Comparison of ENCODE assay signal across 17 cellular contexts in the genomic region with DNA sequence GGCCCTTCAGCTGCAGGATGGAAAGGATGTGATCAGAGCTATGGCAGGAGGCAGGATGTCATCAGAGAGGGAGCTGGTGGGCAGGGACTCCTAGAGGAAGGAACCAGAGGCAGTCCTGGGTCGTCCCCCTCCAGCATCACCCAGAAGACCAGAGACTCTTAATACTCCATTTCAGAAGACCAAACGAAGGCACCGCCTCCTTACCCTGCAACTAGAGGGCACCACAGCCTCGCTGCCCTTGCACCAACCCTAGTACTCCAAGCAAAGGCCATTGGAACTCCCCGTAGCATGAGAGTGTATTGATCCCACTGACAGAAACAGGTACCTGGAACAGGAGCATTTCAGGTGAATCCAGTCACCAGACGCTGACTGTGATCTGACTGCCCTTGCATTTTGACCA.
"Had no signal": no experiment of that assay in that cellular context is flagged by ENCODE, and none has a peak within 500 bp of the region (broad histone marks: within the 10 kb centered on the region; RNA-seq: fewer than 3 reads in every experiment).

No MANE protein-coding gene starts in this region.

- H3K36me3 Mint-ChIP-seq: activated CD8-positive, alpha-beta memory T cell treated with anti-CD3 and anti-CD28 coated beads, Interleukin-2, amount 10 ng/mL, durations not matched to agents 7 days and 5 days; activated naive CD4-positive, alpha-beta T cell treated with anti-CD3 and anti-CD28 coated beads, Interleukin-2, amount 50 U/mL, for 24 hours; immature natural killer cell; naive thymus-derived CD8-positive, alpha-beta T cell; T-cell had no signal

- H3K4me1 ChIP-seq: sigmoid colon had no signal

- H3K27ac Mint-ChIP-seq: activated CD8-positive, alpha-beta memory T cell treated with anti-CD3 and anti-CD28 coated beads, Interleukin-2, amount 10 ng/mL, durations not matched to agents 7 days and 5 days; activated naive CD4-positive, alpha-beta T cell treated with anti-CD3 and anti-CD28 coated beads, Interleukin-2, amount 50 U/mL, for 24 hours; activated T-cell treated with anti-CD3 and anti-CD28 coated beads, Interleukin-2, amount 50 U/mL, for 24 hours; dendritic cell treated with granulocyte-macrophage colony-stimulating factor and Interleukin-4, amounts not matched to agents 40 ng/mL and 50 ng/mL, for 4 days; immature natural killer cell had no signal

- H3K9me3 Mint-ChIP-seq: activated naive CD4-positive, alpha-beta T cell treated with anti-CD3 and anti-CD28 coated beads, Interleukin-2, amount 50 U/mL, for 24 hours; dendritic cell treated with granulocyte-macrophage colony-stimulating factor and Interleukin-4, amounts not matched to agents 40 ng/mL and 50 ng/mL, for 4 days had no signal

- H3K4me3 Mint-ChIP-seq: activated CD8-positive, alpha-beta memory T cell treated with anti-CD3 and anti-CD28 coated beads, Interleukin-2, amount 10 ng/mL, durations not matched to agents 7 days and 5 days; activated naive CD4-positive, alpha-beta T cell treated with anti-CD3 and anti-CD28 coated beads, Interleukin-2, amount 50 U/mL, for 24 hours; activated T-cell treated with anti-CD3 and anti-CD28 coated beads, Interleukin-2, amount 50 U/mL, for 24 hours; dendritic cell treated with granulocyte-macrophage colony-stimulating factor and Interleukin-4, amounts not matched to agents 40 ng/mL and 50 ng/mL, for 4 days; immature natural killer cell; T-cell had no signal

- H3K4me3 ChIP-seq: mucosa of descending colon, sigmoid colon had no signal

- H3K27me3 Mint-ChIP-seq: activated naive CD4-positive, alpha-beta T cell treated with anti-CD3 and anti-CD28 coated beads, Interleukin-2, amount 50 U/mL, for 24 hours; activated T-cell treated with anti-CD3 and anti-CD28 coated beads, Interleukin-2, amount 50 U/mL, for 24 hours; dendritic cell treated with granulocyte-macrophage colony-stimulating factor and Interleukin-4, amounts not matched to agents 40 ng/mL and 50 ng/mL, for 4 days; naive thymus-derived CD8-positive, alpha-beta T cell had no signal

- H3K36me3 ChIP-seq: brain microvascular endothelial cell, sigmoid colon had no signal

- H3K27me3 ChIP-seq: brain microvascular endothelial cell had no signal

- H3K27ac ChIP-seq: brain microvascular endothelial cell, sigmoid colon had no signal

- DNase-seq: activated CD4-positive, alpha-beta T cell treated with anti-CD3 and anti-CD28 coated beads, Interleukin-2, amount 50 U/mL, for 1 hour; activated CD4-positive, CD25-positive, alpha-beta regulatory T cell; activated CD8-positive, alpha-beta memory T cell treated with anti-CD3 and anti-CD28 coated beads, Interleukin-2, amount 10 ng/mL, durations not matched to agents 7 days and 5 days; activated effector memory CD4-positive, alpha-beta T cell treated with Interleukin-2 at 50 U/mL for 16 hours; activated T-cell treated with anti-CD3 and anti-CD28 coated beads, Interleukin-2, amount 50 U/mL, for 24 hours; brain microvascular endothelial cell; hippocampal formation; immature natural killer cell; left cardiac atrium; mucosa of descending colon; sigmoid colon; stimulated activated CD4-positive, alpha-beta T cell treated with anti-CD3 and anti-CD28 coated beads, Interleukin-12 subunit alpha, Interleukin-12 subunit beta, amount 100 ng/mL, for 4 hours; stimulated activated naive CD8-positive, alpha-beta T cell treated with anti-CD3 and anti-CD28 coated beads, Interleukin-15, Interleukin-2, amounts not matched to agents 100 U/mL and 50 U/mL, for 24 hours; T-cell had no signal

- H3K9me3 ChIP-seq: mucosa of descending colon, sigmoid colon had no signal
